8 cellular contexts compared by ENCODE assay signal in the genomic region with DNA sequence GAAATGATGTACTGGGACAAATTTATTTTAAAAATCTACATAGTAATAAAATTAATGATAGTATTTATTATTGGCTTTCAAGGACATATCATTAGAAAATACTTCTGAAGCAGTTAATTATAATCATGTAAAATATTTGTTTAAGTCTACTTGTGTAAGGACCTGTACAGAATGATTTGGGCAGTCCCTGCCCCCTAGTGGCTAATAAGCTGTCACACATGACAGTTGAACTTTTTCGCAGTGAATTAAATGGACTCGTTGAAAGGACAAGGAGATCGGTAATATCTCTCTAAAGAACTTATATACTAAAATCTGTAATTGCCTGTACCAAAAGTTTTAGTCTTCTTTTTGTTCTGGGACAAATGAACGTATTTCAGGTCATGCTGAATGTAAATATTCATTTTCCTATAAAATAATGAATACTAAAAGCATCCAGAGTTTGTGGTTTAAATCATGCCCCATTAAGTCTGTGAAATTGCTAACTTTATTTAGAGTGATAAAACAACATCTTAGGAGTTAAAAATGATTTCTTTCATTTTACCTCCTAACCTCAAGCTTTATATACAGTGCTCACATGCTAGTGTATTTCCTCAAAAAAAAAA. TPM values are rescaled to one million over a fixed set of nuclear protein-coding genes. Genes with fewer than 3 reads are reported as not detected.
DNase-seq lines count a peak whose midpoint lies in the region; ATAC-seq and TF ChIP-seq lines count a peak whose summit lies in the region.

No MANE protein-coding gene starts in this region.

- DNase-seq in BJ (ENCODE audit: low read depth) (no peak), GM13976 (ENCODE audit: low spot score) (peak; percentile 38), NCI-H1092 (lab: John Stamatoyannopoulos, UW) (peak; percentile 52), SK-N-MC (ENCODE audit: low read depth, low spot score) (no peak), epithelial cell of esophagus (ENCODE audit: low read depth) (peak; percentile 73), UCSD-AML1 (lab: John Stamatoyannopoulos, UW; ENCODE audit: unreplicated experiment) (no peak)
- peak in 7 of 9 donors; percentile 21 to 56 (median 50) for DNase-seq in naive thymus-derived CD4-positive, alpha-beta T cell

- peaks cover 6 to 20% (median 15%) of the 10 kb centered on the region in 7 donors for H3K4me1 Mint-ChIP-seq in naive thymus-derived CD4-positive, alpha-beta T cell

- H3K4me3 ChIP-seq in BJ (ENCODE audit: low read depth, low read length) (no peak overlapping the region), SK-N-MC (peak overlapping the region; percentile 53), epithelial cell of esophagus (ENCODE audit: low read length) (no peak overlapping the region)
- no peak overlapping the region for H3K4me3 ChIP-seq in naive thymus-derived CD4-positive, alpha-beta T cell (ENCODE audit: low read length)

- peak; percentile 76 for TF ChIP-seq CTCF in BJ (IDR thresholded peaks at IDR 0.05; ENCODE audit: insufficient read depth, low read depth, low read length)
- TF ChIP-seq CTCF in GM13976 (IDR thresholded peaks at IDR 0.05; ENCODE audit: borderline replicate concordance, control extremely low read depth, extremely low read depth, insufficient read depth, missing control alignments) = peak; percentile 73
- peak; percentile 85 for TF ChIP-seq CTCF in epithelial cell of esophagus (IDR thresholded peaks at IDR 0.05; ENCODE audit: insufficient read depth, low read depth, low read length, missing control alignments)

- in situ Hi-C loops in GM13976 (cut with MboI; ENCODE audit: low sequenced_read_pairs, unreplicated experiment) = no loop called here

- H3K27me3 ChIP-seq in BJ (ENCODE audit: control insufficient read depth, insufficient read depth, low read length) = no peaks in the 10 kb centered on the region
- no peaks in the 10 kb centered on the region for H3K27me3 ChIP-seq in naive thymus-derived CD4-positive, alpha-beta T cell (ENCODE audit: control insufficient read depth in 2 of 2, insufficient read depth in 2 of 2, low read length in 2 of 2)

- no peaks in the 10 kb centered on the region; the same call in 1 of the 2 replicates for H3K36me3 ChIP-seq in BJ (ENCODE audit: control insufficient read depth, insufficient read depth, low read length)
- H3K36me3 ChIP-seq in SK-N-MC (ENCODE audit: insufficient read depth, low read length) = peaks cover 30% of the 10 kb centered on the region
- peaks cover 9 to 44% (median 39%) of the 10 kb centered on the region in 3 experiments for H3K36me3 ChIP-seq in naive thymus-derived CD4-positive, alpha-beta T cell (ENCODE audit: control insufficient read depth in 2 of 3, insufficient read depth in 3 of 3, low read length in 3 of 3)

- peaks cover 14 to 34% (median 28%) of the 10 kb centered on the region in 5 donors for H3K36me3 Mint-ChIP-seq in naive thymus-derived CD4-positive, alpha-beta T cell

- H3K4me1 ChIP-seq in naive thymus-derived CD4-positive, alpha-beta T cell (ENCODE audit: control insufficient read depth in 2 of 2, insufficient read depth in 2 of 2, low read length in 2 of 2) = no peaks in the 10 kb centered on the region

- H3K9me3 Mint-ChIP-seq in naive thymus-derived CD4-positive, alpha-beta T cell = no peaks in the 10 kb centered on the region

- H3K27ac Mint-ChIP-seq in naive thymus-derived CD4-positive, alpha-beta T cell = no peak overlapping the region

- peak overlapping the region; percentile 15 for H3K9ac ChIP-seq in SK-N-MC (ENCODE audit: insufficient read length)

- peak overlapping the region; percentile 92; the same call in 1 of the 2 replicates for H3K27ac ChIP-seq in SK-N-MC
- no peak overlapping the region for H3K27ac ChIP-seq in naive thymus-derived CD4-positive, alpha-beta T cell (ENCODE audit: low read depth, low read length)

- CTCF ChIA-PET in BJ (lab: Yijun Ruan, JAX) = interaction anchor here (0.5 to 2.2 kb wide), 9 partner anchors 11 to 897 kb away, joined by 3 to 6 read pairs (median 3); a partner anchor contains a TSS
- CTCF ChIA-PET in naive thymus-derived CD4-positive, alpha-beta T cell (lab: Charles Lee) = interaction anchor here (0.6 to 1.7 kb wide), 14 partner anchors 9 to 894 kb away, joined by 3 to 9 read pairs (median 4); a partner anchor contains a TSS

- peak; percentile 83 for ATAC-seq in HG02759 (IDR thresholded peaks at IDR 0.05; ENCODE audit: unreplicated experiment)
- peak; percentile 88 for ATAC-seq in naive thymus-derived CD4-positive, alpha-beta T cell

- POLR2A ChIA-PET in BJ (lab: Charles Lee) = no interaction called here
- POLR2A ChIA-PET in naive thymus-derived CD4-positive, alpha-beta T cell (lab: Charles Lee) = interaction anchor here (0.9 to 1.0 kb wide), 2 partner anchors 10 to 14 kb away, joined by 4 to 5 read pairs; a partner anchor contains a TSS

- no peak overlapping the region for H3K4me3 Mint-ChIP-seq in naive thymus-derived CD4-positive, alpha-beta T cell

- no peaks in the 10 kb centered on the region for H3K9me3 ChIP-seq in SK-N-MC (ENCODE audit: low read depth, low read length)
- no peaks in the 10 kb centered on the region for H3K9me3 ChIP-seq in naive thymus-derived CD4-positive, alpha-beta T cell (ENCODE audit: control insufficient read depth in 2 of 3, low read length in 3 of 3)

- no peaks in the 10 kb centered on the region for H3K27me3 Mint-ChIP-seq in naive thymus-derived CD4-positive, alpha-beta T cell

- intact Hi-C loops in naive thymus-derived CD4-positive, alpha-beta T cell (cut with micrococcal nuclease) = loop anchor here (1.0 to 10.0 kb wide), 14 partner anchors 13 to 896 kb away; a partner anchor contains a TSS

RNA-seq across cellular contexts. Expression of a gene that starts 13.6 kb away (rescaled TPM):
- polyA plus RNA-seq in BJ (2011; rRNA removed) = 11.6 and 25.4 TPM in 2 replicates
- 10.7 and 18.6 TPM in 2 replicates for polyA minus RNA-seq in BJ (2011; rRNA and poly(A)+ RNA removed)
- 10 to 100 TPM; 20.3 to 46.7 (median 32.1) TPM for total RNA-seq in naive thymus-derived CD4-positive, alpha-beta T cell
- 10 to 100 TPM; 11.6 to 17.6 TPM for polyA plus RNA-seq in naive thymus-derived CD4-positive, alpha-beta T cell

RNA-seq across cellular contexts. Expression of a gene that starts 47.5 kb away (rescaled TPM):
- polyA plus RNA-seq in BJ (2011; rRNA removed) = not detected in 2 replicates
- not detected in 2 replicates for polyA minus RNA-seq in BJ (2011; rRNA and poly(A)+ RNA removed)
- total RNA-seq in naive thymus-derived CD4-positive, alpha-beta T cell = not detected
- polyA plus RNA-seq in naive thymus-derived CD4-positive, alpha-beta T cell = not detected

Comparison
In these comparisons a context has a peak if more than half of its experiments do, and no peak if none do; other contexts are left out.
1. DNase-seq: peak in GM13976 (single experiment), NCI-H1092 (single experiment), epithelial cell of esophagus (single experiment) and naive thymus-derived CD4-positive, alpha-beta T cell (7 of 9); none in BJ (single experiment), SK-N-MC (single experiment) and UCSD-AML1 (single experiment).
2. Peak in every context shown above with its lines, with median percentiles within 50 percentile points of each other: CTCF ChIP-seq.